Comparison of ENCODE assay signal across 27 cellular contexts in genomic region chr3:88093266-88093665, GRCh38.
"Had no signal": no experiment of that assay in that cellular context is flagged by ENCODE, and none has a peak within 500 bp of the region (broad histone marks: within the 10 kb centered on the region; RNA-seq: fewer than 3 reads in every experiment).

No MANE protein-coding gene starts in this region.

- H3K27ac Mint-ChIP-seq: dendritic cell treated with granulocyte-macrophage colony-stimulating factor and Interleukin-4, amounts not matched to agents 40 ng/mL and 50 ng/mL, for 4 days; naive thymus-derived CD4-positive, alpha-beta T cell; nephron; neural progenitor cell; stimulated activated effector memory CD8-positive, alpha-beta T cell treated with anti-CD3 and anti-CD28 coated beads, Interleukin-12 subunit alpha, Interleukin-12 subunit beta, amount 100 ng/mL, for 72 hours had no signal

- DNase-seq: colonic mucosa; effector memory CD4-positive, alpha-beta T cell; erythroblast; gastrocnemius medialis; head of caudate nucleus; mesenchymal stem cell; midbrain; naive thymus-derived CD4-positive, alpha-beta T cell; stimulated activated CD4-positive, alpha-beta T cell treated with anti-CD3 and anti-CD28 coated beads, Interleukin-12 subunit alpha, Interleukin-12 subunit beta, amount 100 ng/mL, for 4 hours; stimulated activated CD4-positive, alpha-beta T cell treated with anti-CD3 and anti-CD28 coated beads, Interleukin-2, amount 100 ng/mL, for 24 hours; stimulated activated CD4-positive, alpha-beta T cell treated with anti-CD3 and anti-CD28 coated beads, Interleukin-4, amount 100 ng/mL, for 24 hours; stimulated activated naive CD8-positive, alpha-beta T cell treated with anti-CD3 and anti-CD28 coated beads, Interleukin-15, Interleukin-2, amounts not matched to agents 100 U/mL and 50 U/mL, for 24 hours; substantia nigra; testis; tibial artery; upper lobe of right lung; uterus had no signal

- H3K27me3 Mint-ChIP-seq: dendritic cell treated with granulocyte-macrophage colony-stimulating factor and Interleukin-4, amounts not matched to agents 40 ng/mL and 50 ng/mL, for 4 days; naive thymus-derived CD4-positive, alpha-beta T cell had no signal

- H3K4me3 ChIP-seq: colonic mucosa, gastrocnemius medialis, lung, neural progenitor cell, prostate gland, right atrium auricular region, smooth muscle cell, testis, tibial artery, upper lobe of right lung, uterus had no signal

- H2AFZ ChIP-seq: neural progenitor cell, parathyroid adenoma had no signal

- ATAC-seq: gastrocnemius medialis; naive thymus-derived CD4-positive, alpha-beta T cell; sciatic nerve; stimulated activated effector memory CD8-positive, alpha-beta T cell treated with anti-CD3 and anti-CD28 coated beads, Interleukin-12 subunit alpha, Interleukin-12 subunit beta, amount 100 ng/mL, for 72 hours; stimulated activated naive CD8-positive, alpha-beta T cell treated with anti-CD3 and anti-CD28 coated beads, Interleukin-15, Interleukin-2, amounts not matched to agents 100 U/mL and 50 U/mL, for 24 hours; upper lobe of right lung had no signal

- H3K4me3 Mint-ChIP-seq: dendritic cell treated with granulocyte-macrophage colony-stimulating factor and Interleukin-4, amounts not matched to agents 40 ng/mL and 50 ng/mL, for 4 days; naive thymus-derived CD4-positive, alpha-beta T cell; nephron; neural progenitor cell; stimulated activated effector memory CD8-positive, alpha-beta T cell treated with anti-CD3 and anti-CD28 coated beads, Interleukin-12 subunit alpha, Interleukin-12 subunit beta, amount 100 ng/mL, for 72 hours had no signal

- H3K4me2 ChIP-seq: neural progenitor cell, smooth muscle cell had no signal

- H3K27me3 ChIP-seq: colonic mucosa, gastrocnemius medialis, neural progenitor cell, right atrium auricular region, testis, tibial artery, upper lobe of right lung, uterus had no signal

- H3K27ac ChIP-seq: colonic mucosa, gastrocnemius medialis, neural progenitor cell, parathyroid adenoma, prostate gland, right atrium auricular region, testis, tibial artery, upper lobe of right lung, uterus had no signal

- H3K9me3 ChIP-seq: colonic mucosa, gastrocnemius medialis, prostate gland, right atrium auricular region, testis, tibial artery, upper lobe of right lung, uterus had no signal

- H3K4me1 Mint-ChIP-seq: nephron, neural progenitor cell had no signal

- H3K4me1 ChIP-seq: colonic mucosa, neural progenitor cell, parathyroid adenoma, prostate gland, right atrium auricular region, testis, upper lobe of right lung, uterus had no signal

- H3K79me2 ChIP-seq: parathyroid adenoma had no signal

- H3K36me3 ChIP-seq: colonic mucosa, neural progenitor cell, prostate gland, uterus had no signal
